In genomic region chr4:66943117-66943516, GRCh38 we compare ENCODE assay signal across 27 cellular contexts.
DNase-seq lines count a peak whose midpoint lies in the region; ATAC-seq, FAIRE-seq and TF ChIP-seq lines count a peak whose summit lies in the region.
"Had no signal": no experiment of that assay in that cellular context is flagged by ENCODE, and none has a peak within 500 bp of the region (broad histone marks: within the 10 kb centered on the region; RNA-seq: fewer than 3 reads in every experiment).

No MANE protein-coding gene starts in this region.

- no peak for FAIRE-seq in urothelium cell line (lab: Jason Lieb, UNC)
- FAIRE-seq: A549, H54 had no signal

- peak in 3 of 4 donors; percentile 61 to 75 (median 65) for ATAC-seq in heart left ventricle
- ATAC-seq in lower lobe of right lung, result peak; percentile 56 to 80
- ATAC-seq in aorta (ENCODE audit: low FRiP score), result peak; percentile 26
- ATAC-seq in T-helper 17 cell, result no peak
- no peak for ATAC-seq in HG03159 (IDR thresholded peaks at IDR 0.05; ENCODE audit: unreplicated experiment)
- ATAC-seq: A549; activated CD8-positive, alpha-beta memory T cell treated with anti-CD3 and anti-CD28 coated beads, Interleukin-2, amount 10 ng/mL, durations not matched to agents 7 days and 5 days; naive thymus-derived CD8-positive, alpha-beta T cell; WTC11 had no signal

- H3K9ac ChIP-seq in endocrine pancreas (ENCODE audit: control insufficient read depth, insufficient read depth, low read length), result no peak overlapping the region

- no peaks in the 10 kb centered on the region for H3K4me1 Mint-ChIP-seq in T-helper 17 cell
- H3K4me1 Mint-ChIP-seq: activated CD4-positive, alpha-beta T cell treated with anti-CD3 and anti-CD28 coated beads, Interleukin-2, amount 10 ng/mL, durations not matched to agents 7 days and 5 days; activated CD8-positive, alpha-beta memory T cell treated with anti-CD3 and anti-CD28 coated beads, Interleukin-2, amount 10 ng/mL, durations not matched to agents 7 days and 5 days; B cell; mesothelial cell of epicardium; naive thymus-derived CD8-positive, alpha-beta T cell; WTC11 had no signal

- H3K4me1 ChIP-seq in heart left ventricle (no peaks in the 10 kb centered on the region), left ventricle myocardium inferior (no peaks in the 10 kb centered on the region), endocrine pancreas (ENCODE audit: control insufficient read depth, insufficient read depth, low read length) (no peaks in the 10 kb centered on the region), lower lobe of right lung (no peaks in the 10 kb centered on the region), aorta (ENCODE audit: control insufficient read depth in 1 of 2, insufficient read depth in 2 of 2, low read length in 2 of 2) (no peaks in the 10 kb centered on the region)
- H3K4me1 ChIP-seq: A549, transverse colon had no signal

- H3K27me3 Mint-ChIP-seq in T-helper 17 cell, result no peaks in the 10 kb centered on the region
- H3K27me3 Mint-ChIP-seq: activated CD4-positive, alpha-beta T cell treated with anti-CD3 and anti-CD28 coated beads, Interleukin-2, amount 10 ng/mL, durations not matched to agents 7 days and 5 days; activated CD8-positive, alpha-beta memory T cell treated with anti-CD3 and anti-CD28 coated beads, Interleukin-2, amount 10 ng/mL, durations not matched to agents 7 days and 5 days; B cell; IgD-negative memory B cell had no signal

- H3K27me3 ChIP-seq in heart left ventricle, result no peaks in the 10 kb centered on the region
- no peaks in the 10 kb centered on the region for H3K27me3 ChIP-seq in left ventricle myocardium inferior (ENCODE audit: low read depth)
- H3K27me3 ChIP-seq in endocrine pancreas (ENCODE audit: control insufficient read depth, insufficient read depth, low read length), result no peaks in the 10 kb centered on the region
- H3K27me3 ChIP-seq in lower lobe of right lung (ENCODE audit: low read depth), result no peaks in the 10 kb centered on the region
- no peaks in the 10 kb centered on the region for H3K27me3 ChIP-seq in aorta (ENCODE audit: control insufficient read depth in 1 of 2, insufficient read depth in 2 of 2, low read length in 1 of 2)
- H3K27me3 ChIP-seq: ovary, transverse colon had no signal

- intact Hi-C loops in heart left ventricle (cut with DNase I) (no loop called here), left ventricle myocardium inferior (cut with micrococcal nuclease) (no loop called here), lower lobe of right lung (cut with DNase I) (no loop called here), aorta (cut with DNase I) (no loop called here)

- H3K9me3 ChIP-seq in heart left ventricle (peaks cover 0 to 5% (median 0%) of the 10 kb centered on the region in 12 donors), left ventricle myocardium inferior (replicated peaks) (no peaks in the 10 kb centered on the region), endocrine pancreas (ENCODE audit: control insufficient read depth, low read length) (no peaks in the 10 kb centered on the region), lower lobe of right lung (no peaks in the 10 kb centered on the region), aorta (ENCODE audit: control insufficient read depth, low read length) (peaks cover 2% of the 10 kb centered on the region), T-helper 17 cell (ENCODE audit: control insufficient read depth, low read length, poor library complexity, severe bottlenecking) (no peaks in the 10 kb centered on the region)
- H3K9me3 ChIP-seq: A549, ovary, transverse colon had no signal

- WGBS in heart left ventricle, 4 donors, result 48 to 76% (median 66%) methylated on average over 4 of the region's 4 CpGs
- WGBS in aorta, 2 donors, result 78 to 84% methylated on average over 4 of the region's 4 CpGs

- H3K36me3 Mint-ChIP-seq in T-helper 17 cell (ENCODE audit: low read depth), result no peaks in the 10 kb centered on the region
- H3K36me3 Mint-ChIP-seq: activated CD8-positive, alpha-beta memory T cell treated with anti-CD3 and anti-CD28 coated beads, Interleukin-2, amount 10 ng/mL, durations not matched to agents 7 days and 5 days; IgD-negative memory B cell; mesothelial cell of epicardium; naive thymus-derived CD8-positive, alpha-beta T cell; WTC11 had no signal

- H3K4me3 ChIP-seq in heart left ventricle (no peak overlapping the region), left ventricle myocardium inferior (no peak overlapping the region), endocrine pancreas (ENCODE audit: control insufficient read depth, insufficient read depth, low read length) (peak overlapping the region; percentile 7), lower lobe of right lung (no peak overlapping the region), aorta (ENCODE audit: low read length in 2 of 2) (no peak overlapping the region)
- H3K4me3 ChIP-seq: A549, ovary, transverse colon had no signal

- TF ChIP-seq CTCF in heart left ventricle (IDR thresholded peaks at IDR 0.05) (no peak), left ventricle myocardium inferior (IDR thresholded peaks at IDR 0.05; ENCODE audit: borderline replicate concordance) (no peak), lower lobe of right lung (IDR thresholded peaks at IDR 0.05) (no peak)

- TF ChIP-seq POLR2A in heart left ventricle (IDR thresholded peaks at IDR 0.05), result no peak

- DNase-seq in heart left ventricle, result no peak
- DNase-seq in left ventricle myocardium inferior, result no peak
- no peak for DNase-seq in lower lobe of right lung
- DNase-seq in aorta, result no peak
- DNase-seq in T-helper 17 cell, result no peak
- DNase-seq in urothelium cell line (ENCODE audit: low spot score), result no peak
- DNase-seq: activated CD4-positive, alpha-beta T cell treated with anti-CD3 and anti-CD28 coated beads, Interleukin-2, amount 10 ng/mL, durations not matched to agents 7 days and 5 days; activated CD8-positive, alpha-beta memory T cell treated with anti-CD3 and anti-CD28 coated beads, Interleukin-2, amount 10 ng/mL, durations not matched to agents 7 days and 5 days; activated naive CD4-positive, alpha-beta T cell; activated T-cell treated with anti-CD3 and anti-CD28 coated beads, Interleukin-2, amount 50 U/mL, for 48 hours; DMS153; kidney glomerular epithelial cell; naive thymus-derived CD8-positive, alpha-beta T cell; NCI-H2029 treated with DMSO at 0.1 percent for 48 hours; NCI-H526 treated with DMSO at 0.1 percent for 48 hours; ovary; stimulated activated CD4-positive, alpha-beta T cell treated with anti-CD3 and anti-CD28 coated beads, Interleukin-4, amount 100 ng/mL, for 1 hour; transverse colon had no signal

- no peaks in the 10 kb centered on the region for H3K36me3 ChIP-seq in heart left ventricle
- H3K36me3 ChIP-seq in left ventricle myocardium inferior, result no peaks in the 10 kb centered on the region
- H3K36me3 ChIP-seq in endocrine pancreas (ENCODE audit: control insufficient read depth, insufficient read depth, low read length), result no peaks in the 10 kb centered on the region
- H3K36me3 ChIP-seq in lower lobe of right lung, result no peaks in the 10 kb centered on the region
- H3K36me3 ChIP-seq in aorta (ENCODE audit: control insufficient read depth in 1 of 2, insufficient read depth in 2 of 2, low read length in 1 of 2), result no peaks in the 10 kb centered on the region
- H3K36me3 ChIP-seq: ovary, transverse colon had no signal

- H3K27ac Mint-ChIP-seq in T-helper 17 cell, result no peak overlapping the region
- H3K27ac Mint-ChIP-seq: activated CD4-positive, alpha-beta T cell treated with anti-CD3 and anti-CD28 coated beads, Interleukin-2, amount 10 ng/mL, durations not matched to agents 7 days and 5 days; activated CD8-positive, alpha-beta memory T cell treated with anti-CD3 and anti-CD28 coated beads, Interleukin-2, amount 10 ng/mL, durations not matched to agents 7 days and 5 days; B cell; IgD-negative memory B cell; mesothelial cell of epicardium; naive thymus-derived CD8-positive, alpha-beta T cell; WTC11 had no signal

- H3K4me3 Mint-ChIP-seq in T-helper 17 cell, result no peak overlapping the region
- H3K4me3 Mint-ChIP-seq: activated CD4-positive, alpha-beta T cell treated with anti-CD3 and anti-CD28 coated beads, Interleukin-2, amount 10 ng/mL, durations not matched to agents 7 days and 5 days; activated CD8-positive, alpha-beta memory T cell treated with anti-CD3 and anti-CD28 coated beads, Interleukin-2, amount 10 ng/mL, durations not matched to agents 7 days and 5 days; B cell; IgD-negative memory B cell; mesothelial cell of epicardium; naive thymus-derived CD8-positive, alpha-beta T cell; WTC11 had no signal

- H3K27ac ChIP-seq in heart left ventricle, result no peak overlapping the region
- H3K27ac ChIP-seq in left ventricle myocardium inferior (replicated peaks), result no peak overlapping the region
- no peak overlapping the region for H3K27ac ChIP-seq in lower lobe of right lung
- H3K27ac ChIP-seq in aorta (ENCODE audit: low read depth in 1 of 2, low read length in 2 of 2), result no peak overlapping the region
- H3K27ac ChIP-seq: A549, epithelial cell of prostate, ovary, transverse colon had no signal

Comparison
In these comparisons a context has a peak if more than half of its experiments do, and no peak if none do; other contexts are left out.
1. ATAC-seq: peak in heart left ventricle (3 of 4), lower lobe of right lung (2 of 2) and aorta (single experiment); none in T-helper 17 cell (single experiment) and HG03159 (single experiment).